Comparison of ENCODE assay signal across 1 cellular context in the genomic region with DNA sequence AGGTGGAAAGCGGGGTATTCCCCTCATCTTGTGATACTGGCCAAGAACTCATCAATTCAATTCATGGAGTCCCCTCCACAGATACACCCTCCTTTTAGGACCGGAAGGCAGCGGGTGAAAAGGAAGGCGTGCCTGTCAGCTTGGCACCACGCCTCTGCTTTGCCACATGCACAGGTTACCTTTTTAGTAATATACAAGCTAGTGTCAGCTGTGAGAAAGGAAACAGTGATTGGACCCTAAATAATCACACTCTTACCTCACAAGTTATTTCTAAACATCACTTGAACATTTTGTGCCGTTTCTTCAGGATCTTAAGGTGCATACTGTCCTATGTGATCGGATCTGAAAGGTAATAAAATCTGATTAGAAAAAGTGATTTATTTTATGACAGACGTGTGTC.
TF ChIP-seq lines count a peak whose summit lies in the region.

No MANE protein-coding gene starts in this region.

TF ChIP-seq in GM23338, 12 proteins besides CTCF, POLR2A, EP300 and RAD21 (continued from another document):
- TF ChIP-seq, protein P1, sequence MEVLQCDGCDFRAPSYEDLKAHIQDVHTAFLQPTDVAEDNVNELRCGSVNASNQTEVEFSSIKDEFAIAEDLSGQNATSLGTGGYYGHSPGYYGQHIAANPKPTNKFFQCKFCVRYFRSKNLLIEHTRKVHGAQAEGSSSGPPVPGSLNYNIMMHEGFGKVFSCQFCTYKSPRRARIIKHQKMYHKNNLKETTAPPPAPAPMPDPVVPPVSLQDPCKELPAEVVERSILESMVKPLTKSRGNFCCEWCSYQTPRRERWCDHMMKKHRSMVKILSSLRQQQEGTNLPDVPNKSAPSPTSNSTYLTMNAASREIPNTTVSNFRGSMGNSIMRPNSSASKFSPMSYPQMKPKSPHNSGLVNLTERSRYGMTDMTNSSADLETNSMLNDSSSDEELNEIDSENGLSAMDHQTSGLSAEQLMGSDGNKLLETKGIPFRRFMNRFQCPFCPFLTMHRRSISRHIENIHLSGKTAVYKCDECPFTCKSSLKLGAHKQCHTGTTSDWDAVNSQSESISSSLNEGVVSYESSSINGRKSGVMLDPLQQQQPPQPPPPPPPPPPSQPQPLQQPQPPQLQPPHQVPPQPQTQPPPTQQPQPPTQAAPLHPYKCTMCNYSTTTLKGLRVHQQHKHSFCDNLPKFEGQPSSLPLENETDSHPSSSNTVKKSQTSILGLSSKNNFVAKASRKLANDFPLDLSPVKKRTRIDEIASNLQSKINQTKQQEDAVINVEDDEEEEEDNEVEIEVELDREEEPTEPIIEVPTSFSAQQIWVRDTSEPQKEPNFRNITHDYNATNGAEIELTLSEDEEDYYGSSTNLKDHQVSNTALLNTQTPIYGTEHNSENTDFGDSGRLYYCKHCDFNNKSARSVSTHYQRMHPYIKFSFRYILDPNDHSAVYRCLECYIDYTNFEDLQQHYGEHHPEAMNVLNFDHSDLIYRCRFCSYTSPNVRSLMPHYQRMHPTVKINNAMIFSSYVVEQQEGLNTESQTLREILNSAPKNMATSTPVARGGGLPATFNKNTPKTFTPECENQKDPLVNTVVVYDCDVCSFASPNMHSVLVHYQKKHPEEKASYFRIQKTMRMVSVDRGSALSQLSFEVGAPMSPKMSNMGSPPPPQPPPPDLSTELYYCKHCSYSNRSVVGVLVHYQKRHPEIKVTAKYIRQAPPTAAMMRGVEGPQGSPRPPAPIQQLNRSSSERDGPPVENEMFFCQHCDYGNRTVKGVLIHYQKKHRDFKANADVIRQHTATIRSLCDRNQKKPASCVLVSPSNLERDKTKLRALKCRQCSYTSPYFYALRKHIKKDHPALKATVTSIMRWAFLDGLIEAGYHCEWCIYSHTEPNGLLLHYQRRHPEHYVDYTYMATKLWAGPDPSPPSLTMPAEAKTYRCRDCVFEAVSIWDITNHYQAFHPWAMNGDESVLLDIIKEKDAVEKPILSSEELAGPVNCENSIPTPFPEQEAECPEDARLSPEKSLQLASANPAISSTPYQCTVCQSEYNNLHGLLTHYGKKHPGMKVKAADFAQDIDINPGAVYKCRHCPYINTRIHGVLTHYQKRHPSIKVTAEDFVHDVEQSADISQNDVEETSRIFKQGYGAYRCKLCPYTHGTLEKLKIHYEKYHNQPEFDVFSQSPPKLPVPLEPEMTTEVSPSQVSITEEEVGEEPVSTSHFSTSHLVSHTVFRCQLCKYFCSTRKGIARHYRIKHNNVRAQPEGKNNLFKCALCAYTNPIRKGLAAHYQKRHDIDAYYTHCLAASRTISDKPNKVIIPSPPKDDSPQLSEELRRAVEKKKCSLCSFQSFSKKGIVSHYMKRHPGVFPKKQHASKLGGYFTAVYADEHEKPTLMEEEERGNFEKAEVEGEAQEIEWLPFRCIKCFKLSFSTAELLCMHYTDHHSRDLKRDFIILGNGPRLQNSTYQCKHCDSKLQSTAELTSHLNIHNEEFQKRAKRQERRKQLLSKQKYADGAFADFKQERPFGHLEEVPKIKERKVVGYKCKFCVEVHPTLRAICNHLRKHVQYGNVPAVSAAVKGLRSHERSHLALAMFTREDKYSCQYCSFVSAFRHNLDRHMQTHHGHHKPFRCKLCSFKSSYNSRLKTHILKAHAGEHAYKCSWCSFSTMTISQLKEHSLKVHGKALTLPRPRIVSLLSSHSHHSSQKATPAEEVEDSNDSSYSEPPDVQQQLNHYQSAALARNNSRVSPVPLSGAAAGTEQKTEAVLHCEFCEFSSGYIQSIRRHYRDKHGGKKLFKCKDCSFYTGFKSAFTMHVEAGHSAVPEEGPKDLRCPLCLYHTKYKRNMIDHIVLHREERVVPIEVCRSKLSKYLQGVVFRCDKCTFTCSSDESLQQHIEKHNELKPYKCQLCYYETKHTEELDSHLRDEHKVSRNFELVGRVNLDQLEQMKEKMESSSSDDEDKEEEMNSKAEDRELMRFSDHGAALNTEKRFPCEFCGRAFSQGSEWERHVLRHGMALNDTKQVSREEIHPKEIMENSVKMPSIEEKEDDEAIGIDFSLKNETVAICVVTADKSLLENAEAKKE (CRISPR knock-in tag; IDR thresholded peaks at IDR 0.05): no peak
- TF ChIP-seq NANOG (IDR thresholded peaks at IDR 0.05; ENCODE audit: borderline replicate concordance) (no peak), CREB1 (CRISPR knock-in tag; IDR thresholded peaks at IDR 0.05; ENCODE audit: low read depth) (no peak), STAT1 (IDR thresholded peaks at IDR 0.05; ENCODE audit: unreplicated experiment) (no peak), ZNF331 (CRISPR knock-in tag; IDR thresholded peaks at IDR 0.05; ENCODE audit: low read depth) (no peak), ZNF114 (CRISPR knock-in tag; IDR thresholded peaks at IDR 0.05) (no peak), EZH2phosphoT487 (IDR thresholded peaks at IDR 0.05; ENCODE audit: unreplicated experiment) (no peak)
- TF ChIP-seq, protein P2, sequence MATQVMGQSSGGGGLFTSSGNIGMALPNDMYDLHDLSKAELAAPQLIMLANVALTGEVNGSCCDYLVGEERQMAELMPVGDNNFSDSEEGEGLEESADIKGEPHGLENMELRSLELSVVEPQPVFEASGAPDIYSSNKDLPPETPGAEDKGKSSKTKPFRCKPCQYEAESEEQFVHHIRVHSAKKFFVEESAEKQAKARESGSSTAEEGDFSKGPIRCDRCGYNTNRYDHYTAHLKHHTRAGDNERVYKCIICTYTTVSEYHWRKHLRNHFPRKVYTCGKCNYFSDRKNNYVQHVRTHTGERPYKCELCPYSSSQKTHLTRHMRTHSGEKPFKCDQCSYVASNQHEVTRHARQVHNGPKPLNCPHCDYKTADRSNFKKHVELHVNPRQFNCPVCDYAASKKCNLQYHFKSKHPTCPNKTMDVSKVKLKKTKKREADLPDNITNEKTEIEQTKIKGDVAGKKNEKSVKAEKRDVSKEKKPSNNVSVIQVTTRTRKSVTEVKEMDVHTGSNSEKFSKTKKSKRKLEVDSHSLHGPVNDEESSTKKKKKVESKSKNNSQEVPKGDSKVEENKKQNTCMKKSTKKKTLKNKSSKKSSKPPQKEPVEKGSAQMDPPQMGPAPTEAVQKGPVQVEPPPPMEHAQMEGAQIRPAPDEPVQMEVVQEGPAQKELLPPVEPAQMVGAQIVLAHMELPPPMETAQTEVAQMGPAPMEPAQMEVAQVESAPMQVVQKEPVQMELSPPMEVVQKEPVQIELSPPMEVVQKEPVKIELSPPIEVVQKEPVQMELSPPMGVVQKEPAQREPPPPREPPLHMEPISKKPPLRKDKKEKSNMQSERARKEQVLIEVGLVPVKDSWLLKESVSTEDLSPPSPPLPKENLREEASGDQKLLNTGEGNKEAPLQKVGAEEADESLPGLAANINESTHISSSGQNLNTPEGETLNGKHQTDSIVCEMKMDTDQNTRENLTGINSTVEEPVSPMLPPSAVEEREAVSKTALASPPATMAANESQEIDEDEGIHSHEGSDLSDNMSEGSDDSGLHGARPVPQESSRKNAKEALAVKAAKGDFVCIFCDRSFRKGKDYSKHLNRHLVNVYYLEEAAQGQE (IDR thresholded peaks at IDR 0.05; ENCODE audit: unreplicated experiment): no peak
TF ChIP-seq in GM23338: peak in this region for 0.
